ENCODE assay signal across 13 cellular contexts in the genomic region with DNA sequence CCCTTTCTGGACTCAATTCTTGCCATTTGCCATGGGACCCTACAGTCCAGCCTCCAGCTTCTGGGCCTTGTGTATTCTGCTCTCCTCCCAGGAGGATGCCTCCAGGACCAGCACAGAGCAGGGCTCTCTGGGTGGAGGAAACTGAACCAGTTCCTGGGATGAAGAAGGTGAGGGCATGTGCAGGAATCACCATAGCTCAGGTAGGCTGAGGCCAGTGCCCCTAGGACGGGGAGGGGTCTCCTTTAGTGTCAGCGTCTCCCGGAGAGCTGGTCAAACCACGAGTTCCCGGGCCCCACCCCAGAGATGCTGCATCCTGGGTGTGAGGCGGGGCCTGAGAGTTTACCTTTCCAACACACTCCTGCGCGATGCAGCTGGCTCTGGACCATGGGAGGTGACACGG. TPM values are rescaled to one million over a fixed set of nuclear protein-coding genes. Genes with fewer than 3 reads are reported as not detected.
DNase-seq lines count a peak whose midpoint lies in the region; ATAC-seq and TF ChIP-seq lines count a peak whose summit lies in the region.
"Had no signal": no experiment of that assay in that cellular context is flagged by ENCODE, and none has a peak within 500 bp of the region (broad histone marks: within the 10 kb centered on the region; RNA-seq: fewer than 3 reads in every experiment).

No MANE protein-coding gene starts in this region.

- intact Hi-C loops in cardiac septum (cut with DNase I) (no loop called here), left cardiac atrium (cut with DNase I) (no loop called here), left colon (cut with DNase I, micrococcal nuclease) (no loop called here), upper lobe of right lung (cut with DNase I) (no loop called here)

- H3K4me1 ChIP-seq in upper lobe of right lung, result no peaks in the 10 kb centered on the region
- H3K4me1 ChIP-seq: HAP-1 had no signal

- H3K9me3 Mint-ChIP-seq in mesothelial cell of epicardium, result no peaks in the 10 kb centered on the region

- H3K36me3 ChIP-seq in upper lobe of right lung, result no peaks in the 10 kb centered on the region
- H3K36me3 ChIP-seq: HAP-1 had no signal

- ATAC-seq in left cardiac atrium (no peak), left colon (peak; percentile 51), upper lobe of right lung (no peak), HG02610 (IDR thresholded peaks at IDR 0.05; ENCODE audit: unreplicated experiment) (no peak)

- H3K27me3 Mint-ChIP-seq in mesothelial cell of epicardium (ENCODE audit: low read depth), result peaks cover 48% of the 10 kb centered on the region

- no peaks in the 10 kb centered on the region for H3K27me3 ChIP-seq in upper lobe of right lung

- TF ChIP-seq CTCF in upper lobe of right lung (IDR thresholded peaks at IDR 0.05), result no peak
- no peak for TF ChIP-seq CTCF in mesothelial cell of epicardium (IDR thresholded peaks at IDR 0.05; ENCODE audit: unreplicated experiment)

- no peaks in the 10 kb centered on the region for H3K36me3 Mint-ChIP-seq in mesothelial cell of epicardium

- H3K4me1 Mint-ChIP-seq in mesothelial cell of epicardium, result peaks cover 9% of the 10 kb centered on the region

- DNase-seq in cardiac septum (ENCODE audit: low spot score) (peak; percentile 69), left cardiac atrium (no peak), NCI-H69 (lab: John Stamatoyannopoulos, UW) (peak; percentile 74), left colon (peak in 1 of 2 donors; percentile 18), upper lobe of right lung (peak; percentile 40), mesothelial cell of epicardium (ENCODE audit: low spot score in 2 of 2, unreplicated experiment in 2 of 2) (no peak), EL (no peak)
- DNase-seq: Calu3, DMS79, NCI-H2029, RPMI8226 had no signal

- no peak overlapping the region for H3K4me3 Mint-ChIP-seq in mesothelial cell of epicardium

- no peaks in the 10 kb centered on the region for H3K9me3 ChIP-seq in upper lobe of right lung
- H3K9me3 ChIP-seq: HAP-1 had no signal

- no peak overlapping the region for H3K4me3 ChIP-seq in upper lobe of right lung
- H3K4me3 ChIP-seq: HAP-1 had no signal

- H3K27ac Mint-ChIP-seq in mesothelial cell of epicardium, result no peak overlapping the region

- no peak overlapping the region for H3K27ac ChIP-seq in upper lobe of right lung

RNA-seq across cellular contexts. Expression of a gene that starts 5.8 kb away (rescaled TPM):
- 2.9 TPM for total RNA-seq in cardiac septum
- total RNA-seq in left cardiac atrium, result 1 to 10 TPM; 1.7 to 2.2 TPM
- total RNA-seq in left colon, result 1 to 10 TPM; 1.3 to 2.1 TPM
- 4.1 TPM for total RNA-seq in upper lobe of right lung
- total RNA-seq in mesothelial cell of epicardium, result 19.7 to 22.6 TPM (median 20.4 TPM) in 3 replicates

RNA-seq across cellular contexts. Expression of a gene that starts 24.9 kb away (rescaled TPM):
- 110 TPM for total RNA-seq in cardiac septum
- 10 to 100 TPM; 62.5 to 92.2 TPM for total RNA-seq in left cardiac atrium
- 100 to 1,000 TPM; 107 to 108 TPM for total RNA-seq in left colon
- total RNA-seq in upper lobe of right lung, result 35.4 TPM
- total RNA-seq in mesothelial cell of epicardium, result 45.5 to 48.5 TPM (median 47.7 TPM) in 3 replicates

Comparison
In these comparisons a context has a peak if more than half of its experiments do, and no peak if none do; other contexts are left out.
1. DNase-seq: peak in cardiac septum (single experiment), NCI-H69 (single experiment) and upper lobe of right lung (single experiment); none in left cardiac atrium (single experiment), mesothelial cell of epicardium (0 of 2) and EL (single experiment).